Comparison of ENCODE assay signal across 15 cellular contexts in the genomic region with DNA sequence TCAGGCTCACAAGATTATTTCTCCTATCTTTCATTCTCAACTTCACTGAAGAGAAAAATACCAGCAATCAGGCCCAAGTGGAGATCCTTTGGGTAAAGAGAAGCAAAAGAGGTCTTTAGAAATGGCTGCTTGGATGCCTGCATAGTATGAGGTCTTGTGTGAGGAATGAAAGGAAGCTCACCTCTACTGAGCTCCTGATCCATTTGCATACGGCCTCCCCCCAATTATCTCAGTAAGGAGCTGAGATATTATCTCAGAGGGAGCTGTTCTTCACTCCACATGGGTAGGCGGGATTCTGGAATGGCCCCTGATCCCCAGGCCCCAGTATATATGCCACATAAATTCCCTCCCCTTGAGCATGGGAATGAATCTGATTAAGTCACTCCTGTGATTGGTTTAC.
DNase-seq lines count a peak whose midpoint lies in the region; ATAC-seq and TF ChIP-seq lines count a peak whose summit lies in the region.
"Had no signal": no experiment of that assay in that cellular context is flagged by ENCODE, and none has a peak within 500 bp of the region (broad histone marks: within the 10 kb centered on the region; RNA-seq: fewer than 3 reads in every experiment).

No MANE protein-coding gene starts in this region.

- H4K5ac ChIP-seq in mesendoderm (ENCODE audit: low read length), result no peak overlapping the region

- H4K8ac ChIP-seq in mesendoderm (ENCODE audit: low read depth, low read length), result no peak overlapping the region

- no peak overlapping the region for H3K56ac ChIP-seq in mesendoderm (ENCODE audit: low read length)

- no peak overlapping the region for H2BK5ac ChIP-seq in mesendoderm (ENCODE audit: low read length)

- H3K27me3 ChIP-seq in endodermal cell (ENCODE audit: control insufficient read depth, insufficient read depth, low read length, poor library complexity, severe bottlenecking), result no peaks in the 10 kb centered on the region
- H3K27me3 ChIP-seq in mesendoderm (ENCODE audit: insufficient read depth, low read length, poor library complexity), result no peaks in the 10 kb centered on the region
- H3K27me3 ChIP-seq: BLaER1 had no signal

- H3K23ac ChIP-seq in mesendoderm (ENCODE audit: low read length), result no peak overlapping the region

- H3K9ac ChIP-seq in endodermal cell (ENCODE audit: extremely low read depth, low read length, poor library complexity, severe bottlenecking) (no peak overlapping the region), mesendoderm (ENCODE audit: low read length) (no peak overlapping the region)
- H3K9ac ChIP-seq: BLaER1 had no signal

- peaks cover 54% of the 10 kb centered on the region for H3K36me3 Mint-ChIP-seq in endodermal cell (ENCODE audit: low read depth)
- H3K36me3 Mint-ChIP-seq: CD8-positive, alpha-beta memory T cell; IgD-negative memory B cell had no signal

- ATAC-seq in left ventricle myocardium superior (no peak), HG03139 (IDR thresholded peaks at IDR 0.05; ENCODE audit: unreplicated experiment) (no peak), HG03045 (IDR thresholded peaks at IDR 0.05; ENCODE audit: unreplicated experiment) (no peak)

- no peaks in the 10 kb centered on the region for H3K9me3 ChIP-seq in endodermal cell (ENCODE audit: control insufficient read depth, low read length)
- H3K9me3 ChIP-seq: Caco-2 had no signal

- 62% methylated on average over 2 of the region's 2 CpGs; no CpG with 5 or more reads in 1 of the 2 experiments for WGBS in endodermal cell (ENCODE audit: insufficient coverage in 1 of 2, insufficient read length in 1 of 2), 2 experiments
- WGBS in mesendoderm (ENCODE audit: extremely low coverage, insufficient coverage, low lambda C conversion rate), result no CpG with 5 or more reads among the region's 2 CpGs

- no peaks in the 10 kb centered on the region for H3K27me3 Mint-ChIP-seq in endodermal cell (ENCODE audit: insufficient read depth)
- H3K27me3 Mint-ChIP-seq: IgD-negative memory B cell had no signal

- no peak overlapping the region for H2AK5ac ChIP-seq in mesendoderm (ENCODE audit: low read length)

- no peak for TF ChIP-seq CTCF in endodermal cell (conservative IDR thresholded peaks at IDR 0.05)

- no peaks in the 10 kb centered on the region for H3K4me1 ChIP-seq in endodermal cell (ENCODE audit: control insufficient read depth, insufficient read depth, low read length)
- H3K4me1 ChIP-seq in mesendoderm (ENCODE audit: control insufficient read depth, low read depth, low read length), result peaks cover 5% of the 10 kb centered on the region
- H3K4me1 ChIP-seq: Caco-2 had no signal

- H3K79me1 ChIP-seq in mesendoderm (ENCODE audit: low read length), result no peaks in the 10 kb centered on the region

- H3K36me3 ChIP-seq in endodermal cell (ENCODE audit: control insufficient read depth, insufficient read depth, low read length) (no peaks in the 10 kb centered on the region), mesendoderm (ENCODE audit: control insufficient read depth, insufficient read depth, low read length) (peaks cover 2% of the 10 kb centered on the region)

- no peaks in the 10 kb centered on the region for H3K79me2 ChIP-seq in mesendoderm (ENCODE audit: control insufficient read depth, insufficient read depth, low read length)

- H3K18ac ChIP-seq in mesendoderm (ENCODE audit: low read length), result no peak overlapping the region

- H3K4me3 ChIP-seq in endodermal cell (ENCODE audit: low read length), result no peak overlapping the region
- H3K4me3 ChIP-seq in mesendoderm (ENCODE audit: low read length), result no peak overlapping the region
- H3K4me3 ChIP-seq: BLaER1 had no signal

- intact Hi-C loops in cardiac septum (cut with DNase I) (no loop called here), left ventricle myocardium superior (cut with micrococcal nuclease) (no loop called here)

- H3K4ac ChIP-seq in mesendoderm (ENCODE audit: low read depth, low read length), result no peak overlapping the region

- no peak overlapping the region for H3K4me3 Mint-ChIP-seq in endodermal cell
- H3K4me3 Mint-ChIP-seq: CD8-positive, alpha-beta memory T cell; IgD-negative memory B cell had no signal

- H3K9me3 Mint-ChIP-seq in endodermal cell, result no peaks in the 10 kb centered on the region
- H3K9me3 Mint-ChIP-seq: CD8-positive, alpha-beta memory T cell; IgD-negative memory B cell had no signal

- H3K4me2 ChIP-seq in mesendoderm (ENCODE audit: low read length), result no peak overlapping the region
- H3K4me2 ChIP-seq: BLaER1 had no signal

- peak overlapping the region; percentile 86 for H3K27ac Mint-ChIP-seq in endodermal cell
- H3K27ac Mint-ChIP-seq: CD8-positive, alpha-beta memory T cell; IgD-negative memory B cell had no signal

- DNase-seq in cardiac septum (ENCODE audit: low spot score) (peak; percentile 14), left ventricle myocardium superior (no peak), endodermal cell (no peak), mesendoderm (peak; percentile 90), NCI-H1417 (lab: John Stamatoyannopoulos, UW) (no peak)
- DNase-seq: AML-193; Caco-2; CD8-positive, alpha-beta memory T cell; DND-41; GDM1 had no signal

- H2BK120ac ChIP-seq in mesendoderm (ENCODE audit: low read depth, low read length), result no peak overlapping the region

- H2BK15ac ChIP-seq in mesendoderm (replicated peaks; ENCODE audit: low read depth), result no peak overlapping the region

- H3K27ac ChIP-seq in endodermal cell (ENCODE audit: low read depth, low read length) (no peak overlapping the region), mesendoderm (ENCODE audit: low read depth, low read length) (no peak overlapping the region)
- H3K27ac ChIP-seq: 22Rv1, BLaER1 had no signal

- H3K4me1 Mint-ChIP-seq in endodermal cell, result peaks cover 14% of the 10 kb centered on the region
- H3K4me1 Mint-ChIP-seq: CD8-positive, alpha-beta memory T cell had no signal

Comparison
In these comparisons a context has a peak if more than half of its experiments do, and no peak if none do; other contexts are left out.
1. DNase-seq: peak in cardiac septum (single experiment) and mesendoderm (single experiment); none in left ventricle myocardium superior (single experiment), endodermal cell (single experiment) and NCI-H1417 (0 of 3).